Comparison of ENCODE assay signal across 7 cellular contexts in genomic region chr2:24050041-24050655, GRCh38. TPM values are rescaled to one million over a fixed set of nuclear protein-coding genes. Genes with fewer than 3 reads are reported as not detected.
A peak's percentile ranks its signal among the peaks of the same experiment; 100 is the strongest.
DNase-seq lines count a peak whose midpoint lies in the region; ATAC-seq and TF ChIP-seq lines count a peak whose summit lies in the region.

No MANE protein-coding gene starts in this region.

- H3K4me3 ChIP-seq in GM23338 (peak overlapping the region; percentile 82), esophagus squamous epithelium (peak overlapping the region; percentile 69 to 83 (median 75))

- H3K4me3 Mint-ChIP-seq in GM23338 = no peak overlapping the region; the same call in 2 of the 3 replicates
- H3K4me3 Mint-ChIP-seq in T-helper 2 cell treated with Interferon-gamma antibody and Interleukin-4, amounts not matched to agents 5 μg/mL and 100 μg/mL, for 36 hours = peak overlapping the region; percentile 48
- H3K4me3 Mint-ChIP-seq in nephron progenitor cell = no peak overlapping the region

- peaks cover 20% of the 10 kb centered on the region; the same call in 1 of the 2 replicates for H3F3A ChIP-seq in GM23338 (replicated peaks; ENCODE audit: low read depth)

- WGBS in esophagus squamous epithelium, 2 donors = 5 to 32% methylated on average over 8 to 23 of the region's 46 CpGs

- peak; percentile 64 for DNase-seq in GM23338 (ENCODE audit: low spot score)
- DNase-seq in T-helper 2 cell treated with Interferon-gamma antibody and Interleukin-4, amounts not matched to agents 5 μg/mL and 100 μg/mL, for 36 hours (ENCODE audit: low spot score) = no peak
- no peak for DNase-seq in esophagus squamous epithelium (lab: John Stamatoyannopoulos, UW)
- peak; percentile 61 for DNase-seq in nephron progenitor cell
- DNase-seq in pons (ENCODE audit: low spot score) = no peak
- no peak for DNase-seq in NCI-H2107 treated with DMSO at 0.1 percent for 48 hours (lab: John Stamatoyannopoulos, UW; ENCODE audit: unreplicated experiment)

- TF ChIP-seq CTCF in GM23338 (conservative IDR thresholded peaks at IDR 0.05; ENCODE audit: low read depth in 2 of 2) (no peak), esophagus squamous epithelium (IDR thresholded peaks at IDR 0.05) (no peak), nephron progenitor cell (IDR thresholded peaks at IDR 0.05) (no peak)

- H3K36me3 Mint-ChIP-seq in GM23338 (ENCODE audit: low read depth) (no peaks in the 10 kb centered on the region; the same call in 2 of the 3 replicates), nephron progenitor cell (ENCODE audit: low read depth) (no peaks in the 10 kb centered on the region)
- peaks cover 2% of the 10 kb centered on the region for H3K36me3 Mint-ChIP-seq in T-helper 2 cell treated with Interferon-gamma antibody and Interleukin-4, amounts not matched to agents 5 μg/mL and 100 μg/mL, for 36 hours (ENCODE audit: low read depth)

- no peak for TF ChIP-seq POLR2A in esophagus squamous epithelium (IDR thresholded peaks at IDR 0.05)

- intact Hi-C loops in esophagus squamous epithelium (cut with DNase I) = no loop called here

- no peaks in the 10 kb centered on the region for H3K36me3 ChIP-seq in GM23338 (ENCODE audit: insufficient read depth)
- no peaks in the 10 kb centered on the region for H3K36me3 ChIP-seq in esophagus squamous epithelium

- H3K27ac ChIP-seq in GM23338 (ENCODE audit: low read depth) (peak overlapping the region; percentile 74; the same call in 1 of the 2 replicates), esophagus squamous epithelium (peak overlapping the region; percentile 59 to 79 (median 68))

- no peaks in the 10 kb centered on the region; the same call in 1 of the 2 replicates for H4K20me1 ChIP-seq in GM23338 (replicated peaks; ENCODE audit: insufficient read depth)

- H3K9me3 ChIP-seq in esophagus squamous epithelium = no peaks in the 10 kb centered on the region

- H3K27me3 Mint-ChIP-seq in GM23338 (ENCODE audit: insufficient read depth, low read depth, poor library complexity) = peaks cover 10% of the 10 kb centered on the region
- peaks cover 7% of the 10 kb centered on the region for H3K27me3 Mint-ChIP-seq in T-helper 2 cell treated with Interferon-gamma antibody and Interleukin-4, amounts not matched to agents 5 μg/mL and 100 μg/mL, for 36 hours (ENCODE audit: low read depth)
- peaks cover 2% of the 10 kb centered on the region for H3K27me3 Mint-ChIP-seq in nephron progenitor cell (ENCODE audit: low read depth, poor library complexity)

- H3K27me3 ChIP-seq in GM23338 (ENCODE audit: insufficient read depth) (no peaks in the 10 kb centered on the region), esophagus squamous epithelium (no peaks in the 10 kb centered on the region)

- H3K27ac Mint-ChIP-seq in GM23338 (no peak overlapping the region), nephron progenitor cell (no peak overlapping the region)
- no peak overlapping the region for H3K27ac Mint-ChIP-seq in T-helper 2 cell treated with Interferon-gamma antibody and Interleukin-4, amounts not matched to agents 5 μg/mL and 100 μg/mL, for 36 hours

- H3K4me1 ChIP-seq in GM23338 (ENCODE audit: insufficient read depth) = peaks cover 30% of the 10 kb centered on the region
- peaks cover 8 to 49% (median 11%) of the 10 kb centered on the region in 3 donors for H3K4me1 ChIP-seq in esophagus squamous epithelium

- no peaks in the 10 kb centered on the region for H3K9me3 Mint-ChIP-seq in GM23338
- H3K9me3 Mint-ChIP-seq in T-helper 2 cell treated with Interferon-gamma antibody and Interleukin-4, amounts not matched to agents 5 μg/mL and 100 μg/mL, for 36 hours = no peaks in the 10 kb centered on the region
- no peaks in the 10 kb centered on the region for H3K9me3 Mint-ChIP-seq in nephron progenitor cell

- H2AFZ ChIP-seq in GM23338 = peak overlapping the region; percentile 93

- peak; percentile 21 for ATAC-seq in GM23338
- no peak for ATAC-seq in GM21786 (IDR thresholded peaks at IDR 0.05; ENCODE audit: unreplicated experiment)

- H3K9me2 ChIP-seq in GM23338 (ENCODE audit: insufficient read depth) = no peaks in the 10 kb centered on the region

- H3K4me1 Mint-ChIP-seq in GM23338 (peaks cover 19% of the 10 kb centered on the region), nephron progenitor cell (peaks cover 21% of the 10 kb centered on the region)
- peaks cover 18% of the 10 kb centered on the region for H3K4me1 Mint-ChIP-seq in T-helper 2 cell treated with Interferon-gamma antibody and Interleukin-4, amounts not matched to agents 5 μg/mL and 100 μg/mL, for 36 hours (ENCODE audit: low read depth)

- peak overlapping the region; percentile 95 for H3K4me2 ChIP-seq in GM23338

- peaks cover 34% of the 10 kb centered on the region for H3K79me2 ChIP-seq in GM23338 (replicated peaks; ENCODE audit: insufficient read depth)

TF ChIP-seq in GM23338, 12 proteins besides CTCF, POLR2A, EP300 and RAD21 (continues in another document):
- TF ChIP-seq STAT1 (IDR thresholded peaks at IDR 0.05; ENCODE audit: unreplicated experiment) (no peak), NANOG (IDR thresholded peaks at IDR 0.05; ENCODE audit: borderline replicate concordance) (no peak)

RNA-seq across cellular contexts. Expression of gene FKBP1B, which starts 0.6 kb away (rescaled TPM):
- 48.2 and 51.3 TPM in 2 replicates for total RNA-seq in GM23338 (2014; rRNA removed; shearing (Covaris generic))
- polyA plus RNA-seq in GM23338 (2016; fragmentation: Nextera tagmentation; extraction: Ambion mirVana) = 75.7 and 77.1 TPM in 2 replicates
- total RNA-seq in esophagus squamous epithelium = 10 to 100 TPM in 1 of 4 donors, 1 to 10 TPM in 3; 4.5 to 12.1 (median 8.3) TPM

RNA-seq across cellular contexts. Expression of gene WDCP, which starts 3.0 kb away (rescaled TPM):
- total RNA-seq in GM23338 (2014; rRNA removed; shearing (Covaris generic)) = 28.6 and 29.6 TPM in 2 replicates
- 7.1 and 10.5 TPM in 2 replicates for polyA plus RNA-seq in GM23338 (2016; fragmentation: Nextera tagmentation; extraction: Ambion mirVana)
- total RNA-seq in esophagus squamous epithelium = 1 to 10 TPM; 2.8 to 4.9 (median 4.0) TPM

RNA-seq across cellular contexts. Expression of gene SF3B6, which starts 26.0 kb away (rescaled TPM):
- total RNA-seq in GM23338 (2014; rRNA removed; shearing (Covaris generic)) = 140 and 172 TPM in 2 replicates
- 565 and 610 TPM in 2 replicates for polyA plus RNA-seq in GM23338 (2016; fragmentation: Nextera tagmentation; extraction: Ambion mirVana)
- total RNA-seq in esophagus squamous epithelium = 100 to 1,000 TPM in 3 of 4 donors, 10 to 100 TPM in 1; 91.3 to 150 (median 125) TPM

RNA-seq across cellular contexts. Expression of gene TP53I3, which starts 34.5 kb away (rescaled TPM):
- 35.7 and 36.5 TPM in 2 replicates for total RNA-seq in GM23338 (2014; rRNA removed; shearing (Covaris generic))
- polyA plus RNA-seq in GM23338 (2016; fragmentation: Nextera tagmentation; extraction: Ambion mirVana) = 24.2 and 27.8 TPM in 2 replicates
- 100 to 1,000 TPM in 1 of 4 donors, 10 to 100 TPM in 3; 69.5 to 129 (median 84.7) TPM for total RNA-seq in esophagus squamous epithelium

RNA-seq across cellular contexts. Expression of gene MFSD2B, which starts 40.3 kb away (rescaled TPM):
- total RNA-seq in GM23338 (2014; rRNA removed; shearing (Covaris generic)) = 0.21 TPM in 1 of 2 replicates, not detected in the other
- 0.82 and 2.3 TPM in 2 replicates for polyA plus RNA-seq in GM23338 (2016; fragmentation: Nextera tagmentation; extraction: Ambion mirVana)
- total RNA-seq in esophagus squamous epithelium = under 1 TPM in 1 of 4 donors, not detected in 3; 0.19 TPM

Comparison
In these comparisons a context has a peak if more than half of its experiments do, and no peak if none do; other contexts are left out.
1. DNase-seq: peak in GM23338 (single experiment) and nephron progenitor cell (single experiment); none in T-helper 2 cell treated with Interferon-gamma antibody and Interleukin-4, amounts not matched to agents 5 μg/mL and 100 μg/mL, for 36 hours (single experiment), esophagus squamous epithelium (single experiment), pons (single experiment) and NCI-H2107 treated with DMSO at 0.1 percent for 48 hours (single experiment).